ENCODE assay signal across 13 cellular contexts in the genomic region with DNA sequence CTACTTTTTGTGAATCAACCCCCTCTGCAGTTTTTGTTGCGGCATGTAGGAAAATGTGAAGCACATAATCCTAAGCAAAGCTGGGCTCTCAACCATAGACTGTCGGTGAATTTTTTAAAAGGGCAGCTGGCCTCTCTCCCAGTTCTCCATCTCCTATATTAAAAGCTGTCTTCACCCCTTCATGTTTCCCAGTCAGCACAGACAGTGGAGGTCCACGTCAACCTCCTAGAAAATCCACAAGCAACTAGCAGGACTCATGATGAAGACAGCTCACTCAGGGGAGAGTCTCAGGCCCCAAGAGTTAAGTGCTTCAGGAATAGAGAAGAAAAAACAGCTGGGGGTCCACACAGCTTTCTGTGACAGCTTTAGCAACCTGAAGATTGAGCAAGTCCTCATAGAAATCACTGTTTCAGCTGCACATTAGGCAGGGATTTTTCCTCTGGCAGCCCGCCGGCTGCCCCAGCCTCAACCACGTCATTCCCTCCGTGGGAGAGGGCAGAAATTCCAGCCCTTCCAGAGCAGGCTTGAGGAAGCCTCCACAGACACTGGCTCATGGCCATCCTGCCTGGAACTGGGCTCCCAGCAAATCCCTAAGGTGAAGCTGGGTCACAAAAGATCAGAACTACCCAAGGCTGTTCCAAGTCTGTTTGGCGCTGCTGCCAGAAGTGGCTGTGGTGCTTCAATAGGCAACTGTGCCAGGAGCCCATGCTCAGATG. TPM values are rescaled to one million over a fixed set of nuclear protein-coding genes. Genes with fewer than 3 reads are reported as not detected.
DNase-seq lines count a peak whose midpoint lies in the region; ATAC-seq, FAIRE-seq and TF ChIP-seq lines count a peak whose summit lies in the region.
"Had no signal": no experiment of that assay in that cellular context is flagged by ENCODE, and none has a peak within 500 bp of the region (broad histone marks: within the 10 kb centered on the region; RNA-seq: fewer than 3 reads in every experiment).

No MANE protein-coding gene starts in this region.

- H3K27me3 ChIP-seq in ACC112 (ENCODE audit: insufficient read depth, low read length) (no peaks in the 10 kb centered on the region), pancreas (no peaks in the 10 kb centered on the region)
- H3K27me3 ChIP-seq: right lobe of liver had no signal

- H3K4me3 Mint-ChIP-seq in effector memory CD8-positive, alpha-beta T cell = no peak overlapping the region

- H3K4me1 Mint-ChIP-seq in effector memory CD8-positive, alpha-beta T cell (ENCODE audit: low read depth in 2 of 2) = no peaks in the 10 kb centered on the region

- H3K4me3 ChIP-seq in ACC112 (ENCODE audit: low read depth, low read length) (no peak overlapping the region), pancreas (no peak overlapping the region)
- H3K4me3 ChIP-seq: right lobe of liver had no signal

- H3K9me3 Mint-ChIP-seq in effector memory CD8-positive, alpha-beta T cell = no peaks in the 10 kb centered on the region

- no peak for TF ChIP-seq CTCF in pancreas (IDR thresholded peaks at IDR 0.05)

- 37 to 40% methylated on average over 8 of the region's 8 CpGs for WGBS in pancreas, 2 donors

- no peak overlapping the region for H3K27ac Mint-ChIP-seq in effector memory CD8-positive, alpha-beta T cell

- H3K79me2 ChIP-seq in ACC112 (ENCODE audit: control insufficient read depth, insufficient read depth, low read length, unreplicated experiment) = no peaks in the 10 kb centered on the region

- intact Hi-C loops in pancreas (cut with DNase I) = no loop called here

- H3K4me1 ChIP-seq in ACC112 (ENCODE audit: control insufficient read depth, insufficient read depth, low read length, unreplicated experiment) = peaks cover 23% of the 10 kb centered on the region
- peaks cover 16 to 20% (median 18%) of the 10 kb centered on the region in 3 donors for H3K4me1 ChIP-seq in pancreas
- H3K4me1 ChIP-seq: right lobe of liver had no signal

- no peaks in the 10 kb centered on the region for H3K36me3 Mint-ChIP-seq in effector memory CD8-positive, alpha-beta T cell (ENCODE audit: insufficient read depth)

- DNase-seq in amniotic epithelial cell (ENCODE audit: low read depth) (peak; percentile 92), glomerular visceral epithelial cell (ENCODE audit: extremely low spot score) (peak; percentile 36), pancreas (peak in 5 of 6 donors; percentile 33 to 76 (median 63)), OCI-M1 (lab: John Stamatoyannopoulos, UW) (no peak), NOMO-1 (lab: John Stamatoyannopoulos, UW; ENCODE audit: unreplicated experiment in 2 of 2) (no peak)
- no peak for DNase-seq in effector memory CD8-positive, alpha-beta T cell
- DNase-seq: ACHN; activated CD4-positive, alpha-beta T cell treated with anti-CD3 and anti-CD28 coated beads, Interleukin-2, amount 50 U/mL, for 1 hour; NCI-H1694 treated with DMSO at 0.1 percent for 48 hours; right lobe of liver; SHP77 had no signal

- ATAC-seq in pancreas (peak; percentile 82 to 86 (median 84)), GM19467 (IDR thresholded peaks at IDR 0.05; ENCODE audit: unreplicated experiment) (no peak)
- no peak for ATAC-seq in effector memory CD8-positive, alpha-beta T cell (replicated peaks)

- H3K36me3 ChIP-seq in ACC112 (ENCODE audit: insufficient read depth, low read length) = no peaks in the 10 kb centered on the region
- H3K36me3 ChIP-seq in pancreas = no peaks in the 10 kb centered on the region
- H3K36me3 ChIP-seq: right lobe of liver had no signal

- H3K9me3 ChIP-seq in pancreas = no peaks in the 10 kb centered on the region
- H3K9me3 ChIP-seq: right lobe of liver had no signal

- H2AFZ ChIP-seq in ACC112 (ENCODE audit: low read length, unreplicated experiment) = no peak overlapping the region

- H3K27ac ChIP-seq in ACC112 (ENCODE audit: low read depth, low read length) (peak overlapping the region; percentile 33; the same call in 1 of the 2 replicates), pancreas (peak overlapping the region in 3 of 4 donors; percentile 7 to 25 (median 15))
- H3K27ac ChIP-seq: right lobe of liver had no signal

- no peak for FAIRE-seq in pancreas (lab: Jason Lieb, UNC)

- peaks cover 51 to 65% of the 10 kb centered on the region in 2 donors for H3K27me3 Mint-ChIP-seq in effector memory CD8-positive, alpha-beta T cell

RNA-seq across cellular contexts. Expression of gene GPR161, which starts 15.3 kb away (rescaled TPM):
- total RNA-seq in pancreas = 1 to 10 TPM; 6.3 to 9.7 (median 9.3) TPM
- polyA plus RNA-seq in pancreas = 1 to 10 TPM; 2.5 to 3.6 TPM

RNA-seq across cellular contexts. Expression of gene TIPRL, which starts 57.3 kb away (rescaled TPM):
- total RNA-seq in pancreas = 10 to 100 TPM; 11.9 to 17.3 (median 14.3) TPM
- polyA plus RNA-seq in pancreas = 10 to 100 TPM in 1 of 2 donors, 1 to 10 TPM in 1; 6.8 to 10.2 TPM

Comparison
In these comparisons a context has a peak if more than half of its experiments do, and no peak if none do; other contexts are left out.
1. DNase-seq: peak in amniotic epithelial cell (single experiment), glomerular visceral epithelial cell (single experiment) and pancreas (5 of 6); none in OCI-M1 (single experiment), NOMO-1 (0 of 2) and effector memory CD8-positive, alpha-beta T cell (0 of 3).
2. ATAC-seq: peak in pancreas (4 of 4); none in effector memory CD8-positive, alpha-beta T cell (single experiment) and GM19467 (single experiment).